27 cellular contexts compared by ENCODE assay signal in genomic region chr14:24858052-24858451, GRCh38.
"Had no signal": no experiment of that assay in that cellular context is flagged by ENCODE, and none has a peak within 500 bp of the region (broad histone marks: within the 10 kb centered on the region; RNA-seq: fewer than 3 reads in every experiment).

No MANE protein-coding gene starts in this region.

- H3K4me1 ChIP-seq: right lobe of liver had no signal

- H3K27ac ChIP-seq: dorsolateral prefrontal cortex, esophagus squamous epithelium, lower lobe of right lung, neutrophil, pancreas, right lobe of liver, suprapubic skin, transverse colon had no signal

- H3K36me3 Mint-ChIP-seq: immature natural killer cell, natural killer cell had no signal

- ATAC-seq: left colon; left ventricle myocardium superior; lower lobe of right lung; natural killer cell; pancreas; right lobe of liver; stimulated activated naive CD8-positive, alpha-beta T cell treated with anti-CD3 and anti-CD28 coated beads, Interleukin-15, amount 100 ng/mL, for 72 hours had no signal

- H3K4me3 ChIP-seq: dorsolateral prefrontal cortex, esophagus squamous epithelium, lower lobe of right lung, pancreas, right lobe of liver, smooth muscle cell, suprapubic skin, transverse colon had no signal

- H3K9me3 ChIP-seq: esophagus squamous epithelium, lower lobe of right lung, neutrophil, pancreas, right lobe of liver, suprapubic skin, transverse colon had no signal

- H3K4me3 Mint-ChIP-seq: immature natural killer cell; natural killer cell; stimulated activated naive CD8-positive, alpha-beta T cell treated with anti-CD3 and anti-CD28 coated beads, Interleukin-15, amount 100 ng/mL, for 72 hours had no signal

- H3K27ac Mint-ChIP-seq: immature natural killer cell; natural killer cell; stimulated activated naive CD8-positive, alpha-beta T cell treated with anti-CD3 and anti-CD28 coated beads, Interleukin-15, amount 100 ng/mL, for 72 hours had no signal

- H3K4me2 ChIP-seq: smooth muscle cell had no signal

- H3K27me3 ChIP-seq: dorsolateral prefrontal cortex, esophagus squamous epithelium, pancreas, right lobe of liver, suprapubic skin, transverse colon had no signal

- H3K36me3 ChIP-seq: esophagus squamous epithelium, lower lobe of right lung, neutrophil, right lobe of liver, suprapubic skin, transverse colon had no signal

- H3K4me1 Mint-ChIP-seq: stimulated activated naive CD8-positive, alpha-beta T cell treated with anti-CD3 and anti-CD28 coated beads, Interleukin-15, amount 100 ng/mL, for 72 hours had no signal

- DNase-seq: dorsolateral prefrontal cortex; effector memory CD4-positive, alpha-beta T cell; erythroblast; esophagus squamous epithelium; foreskin melanocyte; glutamatergic neuron; hypothalamus; immature natural killer cell; islet precursor cell; kidney glomerular epithelial cell; left colon; left ventricle myocardium superior; lower lobe of right lung; natural killer cell; pancreas; retina; right lobe of liver; stimulated activated CD4-positive, alpha-beta T cell treated with anti-CD3 and anti-CD28 coated beads, Interleukin-12 subunit alpha, Interleukin-12 subunit beta, amount 100 ng/mL, for 4 hours; stimulated activated CD4-positive, alpha-beta T cell treated with anti-CD3 and anti-CD28 coated beads, Interleukin-1b, Interleukin-23, amount 100 ng/mL, for 48 hours; stimulated activated CD4-positive, alpha-beta T cell treated with anti-CD3 and anti-CD28 coated beads, Interleukin-4, amount 100 ng/mL, for 1 hour; stimulated activated CD8-positive, alpha-beta memory T cell treated with anti-CD3 and anti-CD28 coated beads, Interleukin-4, amount 100 ng/mL, for 48 hours; stimulated activated naive CD4-positive, alpha-beta T cell; stimulated activated naive CD8-positive, alpha-beta T cell treated with anti-CD3 and anti-CD28 coated beads, Interleukin-15, amount 100 ng/mL, for 72 hours; transverse colon had no signal

- H3K9me3 Mint-ChIP-seq: immature natural killer cell; natural killer cell; stimulated activated naive CD8-positive, alpha-beta T cell treated with anti-CD3 and anti-CD28 coated beads, Interleukin-15, amount 100 ng/mL, for 72 hours had no signal
